8 cellular contexts compared by ENCODE assay signal in genomic region chr1:202958544-202959275, GRCh38. TPM values are rescaled to one million over a fixed set of nuclear protein-coding genes. Genes with fewer than 3 reads are reported as not detected.
DNase-seq lines count a peak whose midpoint lies in the region; ATAC-seq and TF ChIP-seq lines count a peak whose summit lies in the region.

No MANE protein-coding gene starts in this region.

- H3F3A ChIP-seq in smooth muscle cell (ENCODE audit: low read depth), result no peaks in the 10 kb centered on the region

- H3K36me3 ChIP-seq in hepatocyte (replicated peaks; ENCODE audit: insufficient read depth, low read depth) (no peaks in the 10 kb centered on the region), smooth muscle cell (ENCODE audit: low read depth) (no peaks in the 10 kb centered on the region)

- intact Hi-C loops in CD4-positive, alpha-beta T cell (cut with DNase I, micrococcal nuclease), result loop anchor here (1.0 to 5.0 kb wide), 6 partner anchors 8 to 904 kb away; partner anchors contain the start of genes KLHL12 (in 1 of the 2), PPFIA4 (in 1 of the 2), RABIF (in 1 of the 2) and SNRPE (in 1 of the 2)

- H3K4me1 ChIP-seq in hepatocyte (ENCODE audit: insufficient read depth) (peaks cover 17% of the 10 kb centered on the region), smooth muscle cell (ENCODE audit: low read depth) (peaks cover 13% of the 10 kb centered on the region)

- peaks cover 32% of the 10 kb centered on the region for H4K20me1 ChIP-seq in hepatocyte (ENCODE audit: insufficient read depth, poor library complexity, severe bottlenecking)
- peaks cover 39% of the 10 kb centered on the region for H4K20me1 ChIP-seq in smooth muscle cell (ENCODE audit: low read depth)

- no peaks in the 10 kb centered on the region for H3K27me3 Mint-ChIP-seq in CD4-positive, alpha-beta T cell
- no peaks in the 10 kb centered on the region for H3K27me3 Mint-ChIP-seq in activated T-helper 17 cell treated with anti-CD3 and anti-CD28 coated beads, Interleukin-2, amount 50 U/mL, for 72 hours

- TF ChIP-seq CTCF in CD4-positive, alpha-beta T cell (IDR thresholded peaks at IDR 0.05), result no peak
- TF ChIP-seq CTCF in hepatocyte (IDR thresholded peaks at IDR 0.05; ENCODE audit: poor library complexity) (no peak), smooth muscle cell (IDR thresholded peaks at IDR 0.05; ENCODE audit: borderline replicate concordance, insufficient read depth, poor library complexity, severe bottlenecking) (no peak)

- H3K4me2 ChIP-seq in hepatocyte (peak overlapping the region; percentile 84), smooth muscle cell (peak overlapping the region; percentile 97)

- peak overlapping the region; percentile 70 for H3K4me3 ChIP-seq in hepatocyte
- peak overlapping the region; percentile 96 for H3K4me3 ChIP-seq in smooth muscle cell

- H3K4me3 Mint-ChIP-seq in CD4-positive, alpha-beta T cell, result peak overlapping the region; percentile 98
- H3K4me3 Mint-ChIP-seq in activated T-helper 17 cell treated with anti-CD3 and anti-CD28 coated beads, Interleukin-2, amount 50 U/mL, for 72 hours, result peak overlapping the region; percentile 91

- ATAC-seq in CD4-positive, alpha-beta T cell (ENCODE audit: poor library complexity), result peak; percentile 11
- ATAC-seq in HG03025 (IDR thresholded peaks at IDR 0.05; ENCODE audit: low FRiP score, unreplicated experiment) (peak; percentile 19), HG03565 (IDR thresholded peaks at IDR 0.05; ENCODE audit: unreplicated experiment) (no peak)
- ATAC-seq in activated T-helper 17 cell treated with anti-CD3 and anti-CD28 coated beads, Interleukin-2, amount 50 U/mL, for 72 hours (replicated peaks), result peak; percentile 10

- peak overlapping the region; percentile 55 for H3K27ac ChIP-seq in CD4-positive, alpha-beta T cell (ENCODE audit: low read depth, low read length)
- H3K27ac ChIP-seq in hepatocyte (peak overlapping the region; percentile 70), smooth muscle cell (ENCODE audit: low read depth) (peak overlapping the region; percentile 69)

- peaks cover 43% of the 10 kb centered on the region for H3K36me3 Mint-ChIP-seq in CD4-positive, alpha-beta T cell (ENCODE audit: low read depth)
- H3K36me3 Mint-ChIP-seq in activated T-helper 17 cell treated with anti-CD3 and anti-CD28 coated beads, Interleukin-2, amount 50 U/mL, for 72 hours (ENCODE audit: low read depth), result peaks cover 28% of the 10 kb centered on the region

- WGBS in hepatocyte (ENCODE audit: low lambda C conversion rate, missing lambda C conversion rate), result 8% methylated on average over 10 of the region's 10 CpGs
- 8% methylated on average over 10 of the region's 10 CpGs for WGBS in smooth muscle cell (ENCODE audit: low lambda C conversion rate)

- H3K4me1 Mint-ChIP-seq in CD4-positive, alpha-beta T cell (ENCODE audit: low read depth), result peaks cover 47% of the 10 kb centered on the region
- peaks cover 19% of the 10 kb centered on the region for H3K4me1 Mint-ChIP-seq in activated T-helper 17 cell treated with anti-CD3 and anti-CD28 coated beads, Interleukin-2, amount 50 U/mL, for 72 hours

- no peaks in the 10 kb centered on the region for H3K9me3 ChIP-seq in CD4-positive, alpha-beta T cell (ENCODE audit: control insufficient read depth, low read length)
- H3K9me3 ChIP-seq in hepatocyte (ENCODE audit: low read depth), result no peaks in the 10 kb centered on the region
- no peaks in the 10 kb centered on the region for H3K9me3 ChIP-seq in smooth muscle cell (replicated peaks; ENCODE audit: low read depth)

- H3K27ac Mint-ChIP-seq in CD4-positive, alpha-beta T cell, result peak overlapping the region; percentile 95
- peak overlapping the region; percentile 88 for H3K27ac Mint-ChIP-seq in activated T-helper 17 cell treated with anti-CD3 and anti-CD28 coated beads, Interleukin-2, amount 50 U/mL, for 72 hours

- peak overlapping the region; percentile 68 for H3K9ac ChIP-seq in smooth muscle cell (ENCODE audit: low read depth)

- no peaks in the 10 kb centered on the region for H3K9me2 ChIP-seq in hepatocyte (replicated peaks; ENCODE audit: insufficient read depth)

- POLR2A ChIA-PET in CD4-positive, alpha-beta T cell (lab: Charles Lee), result interaction anchor here (0.7 to 1.1 kb wide), 4 partner anchors 9 to 34 kb away, joined by 3 to 5 read pairs (median 3); partner anchors contain the start of gene KLHL12

- CTCF ChIA-PET in CD4-positive, alpha-beta T cell (lab: Charles Lee), result interaction anchor here (0.7 kb wide), 1 partner anchor 9 kb away, joined by 4 read pairs; no protein-coding TSS in a partner anchor

- no peaks in the 10 kb centered on the region for H3K27me3 ChIP-seq in CD4-positive, alpha-beta T cell (ENCODE audit: control insufficient read depth, insufficient read depth, low read length)
- no peaks in the 10 kb centered on the region for H3K27me3 ChIP-seq in hepatocyte
- no peaks in the 10 kb centered on the region for H3K27me3 ChIP-seq in smooth muscle cell (ENCODE audit: low read depth)

- no peaks in the 10 kb centered on the region for H3K9me3 Mint-ChIP-seq in CD4-positive, alpha-beta T cell
- no peaks in the 10 kb centered on the region for H3K9me3 Mint-ChIP-seq in activated T-helper 17 cell treated with anti-CD3 and anti-CD28 coated beads, Interleukin-2, amount 50 U/mL, for 72 hours

- peaks cover 43% of the 10 kb centered on the region for H3K79me2 ChIP-seq in hepatocyte
- peaks cover 42% of the 10 kb centered on the region for H3K79me2 ChIP-seq in smooth muscle cell (ENCODE audit: low read depth)

- peak overlapping the region; percentile 69 for H2AFZ ChIP-seq in hepatocyte
- peak overlapping the region; percentile 89 for H2AFZ ChIP-seq in smooth muscle cell (ENCODE audit: low read depth)

- DNase-seq in CD4-positive, alpha-beta T cell, result peak in 3 of 10 experiments; percentile 1 to 11 (median 9)
- no peak for DNase-seq in hepatocyte (ENCODE audit: low spot score)
- no peak for DNase-seq in smooth muscle cell (lab: John Stamatoyannopoulos, UW; ENCODE audit: unreplicated experiment)
- DNase-seq in hepatic stellate cell (ENCODE audit: low spot score), result no peak
- no peak for DNase-seq in DMS114 treated with DMSO at 0.1 percent for 48 hours (lab: John Stamatoyannopoulos, UW; ENCODE audit: unreplicated experiment)

RNA-seq across cellular contexts. Expression of gene ADIPOR1, which starts 0.6 kb away (rescaled TPM):
- total RNA-seq in CD4-positive, alpha-beta T cell, result 10 to 100 TPM; 91.5 to 95.6 TPM
- 100 to 1,000 TPM in 1 of 2 donors, 10 to 100 TPM in 1; 71.0 to 102 TPM for total RNA-seq in activated T-helper 17 cell treated with anti-CD3 and anti-CD28 coated beads, Interleukin-2, amount 50 U/mL, for 72 hours
- total RNA-seq in hepatocyte (75.7 and 103 TPM in 2 replicates), smooth muscle cell (132 TPM in 2 replicates)
- polyA plus RNA-seq in hepatocyte (114 and 121 TPM in 2 replicates), smooth muscle cell (146 and 150 TPM in 2 replicates)

RNA-seq across cellular contexts. Expression of gene CYB5R1, which starts 8.3 kb away (rescaled TPM):
- total RNA-seq in CD4-positive, alpha-beta T cell, result 10 to 100 TPM; 42.1 to 47.4 TPM
- 10 to 100 TPM; 19.6 to 19.7 TPM for total RNA-seq in activated T-helper 17 cell treated with anti-CD3 and anti-CD28 coated beads, Interleukin-2, amount 50 U/mL, for 72 hours
- total RNA-seq in hepatocyte (64.9 and 71.6 TPM in 2 replicates), smooth muscle cell (35.1 and 37.5 TPM in 2 replicates)
- polyA plus RNA-seq in hepatocyte (93.8 and 97.6 TPM in 2 replicates), smooth muscle cell (34.7 and 59.8 TPM in 2 replicates)

RNA-seq across cellular contexts. Expression of gene KLHL12, which starts 31.7 kb away (rescaled TPM):
- 10 to 100 TPM; 18.5 to 18.6 TPM for total RNA-seq in CD4-positive, alpha-beta T cell
- total RNA-seq in activated T-helper 17 cell treated with anti-CD3 and anti-CD28 coated beads, Interleukin-2, amount 50 U/mL, for 72 hours, result 10 to 100 TPM; 31.6 to 34.1 TPM
- total RNA-seq in hepatocyte (21.6 and 23.4 TPM in 2 replicates), smooth muscle cell (22.7 and 25.4 TPM in 2 replicates)
- polyA plus RNA-seq in hepatocyte (12.7 and 15.1 TPM in 2 replicates), smooth muscle cell (19.0 and 19.5 TPM in 2 replicates)

RNA-seq across cellular contexts. Expression of gene TMEM183A, which starts 48.5 kb away (rescaled TPM):
- total RNA-seq in CD4-positive, alpha-beta T cell, result 100 to 1,000 TPM; 187 to 194 TPM
- 10 to 100 TPM; 50.1 to 62.6 TPM for total RNA-seq in activated T-helper 17 cell treated with anti-CD3 and anti-CD28 coated beads, Interleukin-2, amount 50 U/mL, for 72 hours
- 78.8 and 105 TPM in 2 replicates for total RNA-seq in hepatocyte
- polyA plus RNA-seq in hepatocyte, result 61.0 and 65.2 TPM in 2 replicates
- total RNA-seq in smooth muscle cell, result 55.0 and 68.6 TPM in 2 replicates
- polyA plus RNA-seq in smooth muscle cell, result 54.9 and 60.4 TPM in 2 replicates
